Comparison of ENCODE assay signal across 20 cellular contexts in the genomic region with DNA sequence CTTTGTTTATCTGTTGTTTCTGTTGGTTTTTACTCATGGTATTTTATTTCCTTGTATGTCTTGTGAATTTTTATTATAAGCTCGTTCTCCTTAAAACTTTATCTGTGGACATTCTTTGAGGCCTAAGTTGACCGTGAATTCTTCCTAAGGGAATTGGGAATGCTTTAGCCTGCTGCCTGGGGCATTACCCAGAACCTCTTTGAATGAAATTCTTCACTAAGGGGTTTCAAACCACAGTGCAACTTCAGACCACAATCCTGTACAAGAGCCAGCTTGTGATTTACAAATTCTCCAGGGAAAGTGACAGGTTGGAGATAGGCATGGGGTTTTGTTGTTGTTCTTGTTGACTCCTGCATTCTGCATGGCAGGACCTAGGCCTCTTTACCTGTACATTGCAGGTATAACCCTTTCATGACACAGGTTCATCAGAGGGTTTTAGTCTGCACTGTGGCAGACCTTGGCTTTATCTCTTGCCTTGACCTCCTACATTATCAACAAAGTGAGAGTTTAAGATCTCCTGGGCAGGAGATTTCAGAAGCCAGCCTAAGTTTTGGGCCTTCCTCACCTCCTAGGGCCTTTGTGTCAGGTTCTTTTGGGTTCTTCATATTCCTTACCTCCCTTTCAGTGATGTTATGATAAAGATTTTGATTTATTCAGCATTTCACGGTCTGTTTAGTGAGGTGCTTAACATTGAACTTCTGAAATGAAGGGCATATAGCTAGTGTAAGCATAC.
"Had no signal": no experiment of that assay in that cellular context is flagged by ENCODE, and none has a peak within 500 bp of the region (broad histone marks: within the 10 kb centered on the region; RNA-seq: fewer than 3 reads in every experiment).

No MANE protein-coding gene starts in this region.

- FAIRE-seq: K562 had no signal

- H3K36me3 ChIP-seq: breast epithelium had no signal

- DNase-seq: activated CD4-positive, alpha-beta T cell treated with anti-CD3 and anti-CD28 coated beads, Interleukin-2, amount 10 ng/mL, durations not matched to agents 24 days and 14 days; activated CD4-positive, alpha-beta T cell treated with anti-CD3 and anti-CD28 coated beads, Interleukin-2, amount 50 U/mL, for 48 hours; activated CD4-positive, CD25-positive, alpha-beta regulatory T cell treated with anti-CD3 and anti-CD28 coated beads, Interleukin-2, amount 50 U/mL, for 72 hours; activated CD8-positive, alpha-beta memory T cell treated with anti-CD3 and anti-CD28 coated beads, Interleukin-2, amount 10 ng/mL, durations not matched to agents 7 days and 5 days; activated effector memory CD4-positive, alpha-beta T cell treated with anti-CD3 and anti-CD28 coated beads, Interleukin-2, amount 50 U/mL, for 16 hours; activated naive CD4-positive, alpha-beta T cell treated with Interleukin-2 at 50 U/mL for 16 hours; activated T-cell treated with anti-CD3 and anti-CD28 coated beads, Interleukin-2, amount 50 U/mL, for 24 hours; caudate nucleus; Karpas-422; NCI-H1048; NCI-H146; NCI-H1930; NCI-H2171; NCI-H2227 treated with DMSO at 0.1 percent for 48 hours; NCI-H526; NCI-H774; OCI-M1; SHP77 had no signal

- H3K27me3 ChIP-seq: breast epithelium had no signal

- H3K4me3 ChIP-seq: breast epithelium, K562 had no signal

- H3K27ac ChIP-seq: breast epithelium had no signal
